Comparison of ENCODE assay signal across 7 cellular contexts in genomic region chr2:39107156-39107555, GRCh38. TPM values are rescaled to one million over a fixed set of nuclear protein-coding genes. Genes with fewer than 3 reads are reported as not detected.
DNase-seq lines count a peak whose midpoint lies in the region; ATAC-seq and TF ChIP-seq lines count a peak whose summit lies in the region.

No MANE protein-coding gene starts in this region.

- POLR2A ChIA-PET in IMR-90 (lab: Charles Lee; ENCODE audit: unreplicated experiment) = no interaction called here

- no peaks in the 10 kb centered on the region for H3K27me3 ChIP-seq in IMR-90 (ENCODE audit: control insufficient read depth, insufficient read depth, low read length)

- H3K4me1 ChIP-seq in IMR-90 (ENCODE audit: control insufficient read depth, insufficient read depth, low read length) = peaks cover 4% of the 10 kb centered on the region

- no peak overlapping the region for H4K5ac ChIP-seq in IMR-90 (ENCODE audit: low read depth, low read length)

- TF ChIP-seq RAD21 in IMR-90 (IDR thresholded peaks at IDR 0.05; ENCODE audit: low read length) = no peak

- DNase-seq in Calu3 = no peak
- DNase-seq in IMR-90 = no peak
- no peak for DNase-seq in activated T-helper 2 cell treated with anti-CD3 and anti-CD28 coated beads, Interferon-gamma antibody, Interleukin-2, Interleukin-4, amounts not matched to agents 10 μg/mL and 5 μg/mL and 100 μg/mL, durations not matched to agents 14 hours and 24 hours and 36 hours (ENCODE audit: low spot score)
- no peak for DNase-seq in naive B cell
- DNase-seq in NK-92 (lab: John Stamatoyannopoulos, UW; ENCODE audit: unreplicated experiment) = no peak

- H2BK120ac ChIP-seq in IMR-90 (ENCODE audit: low read depth, low read length) = no peak overlapping the region

- BruUV-seq in Calu3 (replicated peaks; lab: Mats Ljungman, UMichigan) (no TSS peak), IMR-90 (replicated peaks; lab: Mats Ljungman, UMichigan) (no TSS peak)

- H3K56ac ChIP-seq in IMR-90 (ENCODE audit: extremely low read depth, insufficient read depth, low read length) = no peak overlapping the region

- TF ChIP-seq POLR2A in IMR-90 (IDR thresholded peaks at IDR 0.05; ENCODE audit: low read depth, low read length) = no peak

- H3K79me1 ChIP-seq in IMR-90 (ENCODE audit: low read depth in 1 of 2, low read length in 2 of 2) = peaks cover 37 to 68% of the 10 kb centered on the region in 2 experiments

- H3K27ac Mint-ChIP-seq in Calu3 (ENCODE audit: unreplicated experiment) (peak overlapping the region; percentile 26), naive B cell (peak overlapping the region; percentile 4 to 62 (median 22))
- peak overlapping the region; percentile 18 for H3K27ac Mint-ChIP-seq in activated T-helper 2 cell treated with anti-CD3 and anti-CD28 coated beads, Interferon-gamma antibody, Interleukin-2, Interleukin-4, amounts not matched to agents 10 μg/mL and 5 μg/mL and 100 μg/mL, durations not matched to agents 14 hours and 24 hours and 36 hours

- no peak overlapping the region; the same call in 1 of the 2 replicates for H3K23ac ChIP-seq in IMR-90 (ENCODE audit: low read depth, low read length)

- H3K4me3 Mint-ChIP-seq in Calu3 (ENCODE audit: low read depth, unreplicated experiment) (no peak overlapping the region), naive B cell (no peak overlapping the region)
- H3K4me3 Mint-ChIP-seq in activated T-helper 2 cell treated with anti-CD3 and anti-CD28 coated beads, Interferon-gamma antibody, Interleukin-2, Interleukin-4, amounts not matched to agents 10 μg/mL and 5 μg/mL and 100 μg/mL, durations not matched to agents 14 hours and 24 hours and 36 hours (ENCODE audit: low read depth) = no peak overlapping the region

- intact Hi-C loops in Calu3 (cut with micrococcal nuclease; ENCODE audit: unreplicated experiment) = no loop called here
- intact Hi-C loops in IMR-90 (cut with micrococcal nuclease) = no loop called here
- intact Hi-C loops in activated T-helper 2 cell treated with anti-CD3 and anti-CD28 coated beads, Interferon-gamma antibody, Interleukin-2, Interleukin-4, amounts not matched to agents 10 μg/mL and 5 μg/mL and 100 μg/mL, durations not matched to agents 14 hours and 24 hours and 36 hours (cut with micrococcal nuclease) = no loop called here

- no peak overlapping the region for H4K8ac ChIP-seq in IMR-90 (ENCODE audit: low read depth in 2 of 2, low read length in 2 of 2)

- CTCF ChIA-PET in Calu3 (lab: Charles Lee) (no interaction called here), IMR-90 (lab: Yijun Ruan, JAX) (interaction anchor here (0.6 kb wide), 1 partner anchor 122 kb away, joined by 3 read pairs; no protein-coding TSS in a partner anchor)

- H3K36me3 ChIP-seq in IMR-90 (ENCODE audit: control insufficient read depth, insufficient read depth, low read length) = peaks cover 5% of the 10 kb centered on the region

- no peak overlapping the region for H3K4ac ChIP-seq in IMR-90 (ENCODE audit: low read depth, low read length)

- dilution Hi-C loops in IMR-90 (cut with HindIII; ENCODE audit: low sequenced_read_pairs, unreplicated experiment) = no loop called here

- H3K27me3 Mint-ChIP-seq in Calu3 (ENCODE audit: unreplicated experiment) = no peaks in the 10 kb centered on the region
- no peaks in the 10 kb centered on the region for H3K27me3 Mint-ChIP-seq in activated T-helper 2 cell treated with anti-CD3 and anti-CD28 coated beads, Interferon-gamma antibody, Interleukin-2, Interleukin-4, amounts not matched to agents 10 μg/mL and 5 μg/mL and 100 μg/mL, durations not matched to agents 14 hours and 24 hours and 36 hours (ENCODE audit: low read depth)
- no peaks in the 10 kb centered on the region for H3K27me3 Mint-ChIP-seq in naive B cell

- no peak overlapping the region for H3K4me3 ChIP-seq in IMR-90 (ENCODE audit: insufficient read depth, low read depth, low read length)

- no peak overlapping the region for H3K27ac ChIP-seq in IMR-90 (ENCODE audit: insufficient read depth, low read length)

- H3K9me3 Mint-ChIP-seq in Calu3 (ENCODE audit: low read depth, unreplicated experiment) (no peaks in the 10 kb centered on the region), naive B cell (no peaks in the 10 kb centered on the region)
- no peaks in the 10 kb centered on the region for H3K9me3 Mint-ChIP-seq in activated T-helper 2 cell treated with anti-CD3 and anti-CD28 coated beads, Interferon-gamma antibody, Interleukin-2, Interleukin-4, amounts not matched to agents 10 μg/mL and 5 μg/mL and 100 μg/mL, durations not matched to agents 14 hours and 24 hours and 36 hours

- no peak overlapping the region for H2BK5ac ChIP-seq in IMR-90 (ENCODE audit: low read depth, low read length, poor library complexity, severe bottlenecking)

- no peaks in the 10 kb centered on the region for H3K36me3 Mint-ChIP-seq in Calu3 (ENCODE audit: insufficient read depth, unreplicated experiment)
- peaks cover 56% of the 10 kb centered on the region for H3K36me3 Mint-ChIP-seq in activated T-helper 2 cell treated with anti-CD3 and anti-CD28 coated beads, Interferon-gamma antibody, Interleukin-2, Interleukin-4, amounts not matched to agents 10 μg/mL and 5 μg/mL and 100 μg/mL, durations not matched to agents 14 hours and 24 hours and 36 hours (ENCODE audit: low read depth)
- H3K36me3 Mint-ChIP-seq in naive B cell = peaks cover 6 to 20% of the 10 kb centered on the region in 2 donors

- no peak overlapping the region for H3K9ac ChIP-seq in IMR-90 (ENCODE audit: low read depth, low read length)

- no peak overlapping the region for H2AK5ac ChIP-seq in IMR-90 (ENCODE audit: low read depth, low read length)

- no peak overlapping the region for H3K14ac ChIP-seq in IMR-90 (replicated peaks; ENCODE audit: low read depth, low read length)

- in situ Hi-C loops in IMR-90 (cut with MboI; ENCODE audit: low sequenced_read_pairs) = no loop called here

- peaks cover 9% of the 10 kb centered on the region; the same call in 1 of the 2 replicates for H3K9me1 ChIP-seq in IMR-90 (ENCODE audit: insufficient read depth, low read length)

- WGBS in IMR-90 (ENCODE audit: extremely low coverage in 2 of 2, insufficient read length in 1 of 2), 2 experiments = 6% methylated on average over 2 of the region's 4 CpGs; no CpG with 5 or more reads in 1 of the 2 experiments

- peaks cover 53% of the 10 kb centered on the region for H4K20me1 ChIP-seq in IMR-90 (ENCODE audit: insufficient read depth, low read length)

- no peak overlapping the region for H2BK15ac ChIP-seq in IMR-90 (ENCODE audit: low read depth, low read length)

- H2AFZ ChIP-seq in IMR-90 (replicated peaks; ENCODE audit: low read length, poor library complexity) = no peak overlapping the region

- H3K18ac ChIP-seq in IMR-90 (ENCODE audit: low read depth, low read length) = no peak overlapping the region

- ATAC-seq in IMR-90 (ENCODE audit: low read depth) = peak; percentile 64
- no peak for ATAC-seq in naive B cell (ENCODE audit: low read depth in 2 of 2)
- ATAC-seq in HG03159 (IDR thresholded peaks at IDR 0.05; ENCODE audit: unreplicated experiment) = no peak
- ATAC-seq in HG02981 (IDR thresholded peaks at IDR 0.05; ENCODE audit: unreplicated experiment) = no peak

- no peak for TF ChIP-seq CTCF in Calu3 (IDR thresholded peaks at IDR 0.05; ENCODE audit: unreplicated experiment)
- no peak for TF ChIP-seq CTCF in IMR-90 (conservative IDR thresholded peaks at IDR 0.05; ENCODE audit: low read depth, low read length)

- H3K4me2 ChIP-seq in IMR-90 (ENCODE audit: low read depth, low read length) = 0 out of 2 replicates have a peak overlapping the region, but pooled peaks have one; percentile 5

- no peak overlapping the region for H4K91ac ChIP-seq in IMR-90 (ENCODE audit: insufficient read depth, low read depth, low read length)

- no peak overlapping the region for H2BK20ac ChIP-seq in IMR-90 (ENCODE audit: low read depth, low read length)

- H3K4me1 Mint-ChIP-seq in Calu3 (ENCODE audit: low read depth, unreplicated experiment) (peaks cover 16% of the 10 kb centered on the region), naive B cell (peaks cover 39 to 75% (median 60%) of the 10 kb centered on the region in 3 donors)
- H3K4me1 Mint-ChIP-seq in activated T-helper 2 cell treated with anti-CD3 and anti-CD28 coated beads, Interferon-gamma antibody, Interleukin-2, Interleukin-4, amounts not matched to agents 10 μg/mL and 5 μg/mL and 100 μg/mL, durations not matched to agents 14 hours and 24 hours and 36 hours (ENCODE audit: low read depth) = peaks cover 51% of the 10 kb centered on the region

- H2AK9ac ChIP-seq in IMR-90 (replicated peaks; ENCODE audit: low read depth, low read length, poor library complexity) = no peak overlapping the region

- no peaks in the 10 kb centered on the region for H3K9me3 ChIP-seq in IMR-90 (ENCODE audit: control insufficient read depth, insufficient read depth, low read length)

TF ChIP-seq in IMR-90, 13 proteins besides CTCF, POLR2A, EP300 and RAD21 (continues in another document):
- TF ChIP-seq MXI1 (IDR thresholded peaks at IDR 0.05; ENCODE audit: borderline replicate concordance, low read depth, low read length) (no peak), MAZ (IDR thresholded peaks at IDR 0.05; ENCODE audit: borderline replicate concordance, low read depth, low read length) (no peak), ELK1 (IDR thresholded peaks at IDR 0.05; ENCODE audit: borderline replicate concordance, low read depth, low read length) (no peak), BHLHE40 (IDR thresholded peaks at IDR 0.05; ENCODE audit: low read depth, low read length) (no peak), FOS (IDR thresholded peaks at IDR 0.05; ENCODE audit: low read depth, low read length) (no peak), RFX5 (IDR thresholded peaks at IDR 0.05; ENCODE audit: low read depth, low read length) (no peak), NFE2L2 (IDR thresholded peaks at IDR 0.05; ENCODE audit: low read depth, low read length) (no peak), RCOR1 (IDR thresholded peaks at IDR 0.05; ENCODE audit: insufficient replicate concordance, low read length) (no peak)

RNA-seq across cellular contexts. Expression of gene SOS1, which starts 13.7 kb away (rescaled TPM):
- total RNA-seq in Calu3 (2022) (36.8 and 40.0 TPM in 2 replicates), IMR-90 (2012; rRNA removed) (8.2 and 13.6 TPM in 2 replicates)
- polyA plus RNA-seq in IMR-90 (2012; rRNA removed) (10.6 and 11.2 TPM in 2 replicates), naive B cell (ENCODE audit: low read depth in 6 of 6) (10 to 100 TPM in 5 of 6 donors, 1 to 10 TPM in 1; 6.5 to 21.8 (median 11.5) TPM)
- 1.0 and 1.9 TPM in 2 replicates for polyA plus RNA-seq in IMR-90 (2012; cell fraction: cytosol; rRNA removed)
- polyA plus RNA-seq in IMR-90 (2012; cell fraction: nucleus; rRNA removed; ENCODE audit: low replicate concordance) = 5.8 and 43.5 TPM in 2 replicates
- total RNA-seq in activated T-helper 2 cell treated with anti-CD3 and anti-CD28 coated beads, Interferon-gamma antibody, Interleukin-2, Interleukin-4, amounts not matched to agents 10 μg/mL and 5 μg/mL and 100 μg/mL, durations not matched to agents 14 hours and 24 hours and 36 hours = 52.6 and 64.2 TPM in 2 replicates
